1 cellular context compared by ENCODE assay signal in the genomic region with DNA sequence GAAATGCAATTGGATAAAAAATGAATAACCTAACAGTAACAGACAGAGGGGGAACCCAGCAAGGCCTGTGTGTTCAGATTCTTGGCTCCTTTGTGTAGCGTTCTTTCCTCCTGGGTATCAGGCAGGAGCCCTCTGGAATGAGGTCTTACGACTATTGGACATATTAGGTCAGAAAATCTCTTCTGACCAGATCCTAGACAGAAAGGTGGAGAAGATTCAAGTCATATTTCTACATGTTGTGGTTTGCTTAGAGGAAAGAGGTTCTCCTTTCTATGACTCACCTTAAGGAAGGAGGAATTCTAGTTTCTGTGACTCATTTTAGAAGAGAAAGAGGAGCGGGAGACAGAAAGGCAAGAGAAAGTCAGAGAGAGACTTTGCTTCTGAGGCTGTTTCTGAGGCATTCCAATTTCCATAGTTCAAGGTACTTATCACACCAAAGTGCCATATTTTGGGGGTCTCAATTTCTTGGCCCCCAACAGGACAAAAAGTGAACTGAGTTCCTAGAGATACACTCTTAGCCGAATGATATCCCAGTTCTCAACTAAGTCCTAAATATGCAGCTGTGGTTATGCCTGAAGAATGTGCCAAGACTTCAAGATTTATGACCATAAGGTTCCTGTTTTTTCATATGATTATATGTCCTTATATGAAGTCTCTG.
TF ChIP-seq lines count a peak whose summit lies in the region.

No MANE protein-coding gene starts in this region.

TF ChIP-seq in GM12878, 131 proteins besides CTCF, POLR2A, EP300 and RAD21 (continued from another document):
- TF ChIP-seq BCL3 (IDR thresholded peaks at IDR 0.05; ENCODE audit: borderline replicate concordance, insufficient read depth, low read depth, low read length, poor library complexity, severe bottlenecking) (no peak), RUNX3 (IDR thresholded peaks at IDR 0.05; ENCODE audit: low read length) (peak; percentile 85), E2F4 (IDR thresholded peaks at IDR 0.05; ENCODE audit: low read depth, low read length) (no peak), JUNB (IDR thresholded peaks at IDR 0.05) (peak; percentile 77), ZBTB11 (CRISPR knock-in tag; IDR thresholded peaks at IDR 0.05) (no peak), STAT3 (IDR thresholded peaks at IDR 0.05; ENCODE audit: low read depth, low read length) (no peak), IRF4 (IDR thresholded peaks at IDR 0.05; ENCODE audit: low read depth, low read length) (peak; percentile 42; the same call in 1 of the 2 replicates), CREB1 (IDR thresholded peaks at IDR 0.05; ENCODE audit: low read depth) (0 out of 2 replicates have a peak, but pooled peaks have one; percentile 13), BCL11A (IDR thresholded peaks at IDR 0.05; ENCODE audit: low read depth, low read length) (no peak), IKZF1 (conservative IDR thresholded peaks at IDR 0.05) (peak; percentile 63), RBBP5 (conservative IDR thresholded peaks at IDR 0.05) (no peak), IKZF2 (IDR thresholded peaks at IDR 0.05) (peak; percentile 62 to 75), POU2F2 (IDR thresholded peaks at IDR 0.05; ENCODE audit: borderline replicate concordance, low read depth, low read length) (no peak), ATF3 (IDR thresholded peaks at IDR 0.05; ENCODE audit: borderline replicate concordance, extremely low read depth, low read depth, low read length) (no peak), SPI1 (IDR thresholded peaks at IDR 0.05; ENCODE audit: borderline replicate concordance, insufficient read depth, low read depth, low read length) (no peak), ZZZ3 (IDR thresholded peaks at IDR 0.05; ENCODE audit: control insufficient read depth, insufficient read length, low read depth) (no peak), ATF7 (IDR thresholded peaks at IDR 0.05; ENCODE audit: low read depth) (no peak), ETV6 (conservative IDR thresholded peaks at IDR 0.05 in 1 of 2, IDR thresholded peaks at IDR 0.05 in 1 of 2; ENCODE audit: borderline replicate concordance in 1 of 2, low read depth in 1 of 2) (peak in 1 of 2 experiments; percentile 47; a peak in 1 of 4 replicates), STAT1 (conservative IDR thresholded peaks at IDR 0.05) (no peak), FOXM1 (IDR thresholded peaks at IDR 0.05; ENCODE audit: low read depth, low read length) (peak; percentile 51; the same call in 1 of the 2 replicates), TCF3 (IDR thresholded peaks at IDR 0.05; ENCODE audit: borderline replicate concordance, insufficient read depth, low read depth, low read length) (no peak), ATF2 (IDR thresholded peaks at IDR 0.05; ENCODE audit: low read length) (peak; percentile 66; the same call in 1 of the 2 replicates), EZH2 (IDR thresholded peaks at IDR 0.05; ENCODE audit: borderline replicate concordance, control insufficient read depth, low read depth, low read length) (no peak), ZNF384 (IDR thresholded peaks at IDR 0.05; ENCODE audit: borderline replicate concordance, low read depth, low read length) (no peak), CBX5 (IDR thresholded peaks at IDR 0.05; ENCODE audit: low read depth) (no peak), CHD4 (IDR thresholded peaks at IDR 0.05) (no peak), RFX5 (IDR thresholded peaks at IDR 0.05; ENCODE audit: low read depth, low read length) (no peak), BACH1 (IDR thresholded peaks at IDR 0.05; ENCODE audit: borderline replicate concordance) (no peak), PAX5 (IDR thresholded peaks at IDR 0.05; ENCODE audit: borderline replicate concordance, low read depth, low read length) (no peak), POLR2AphosphoS5 (IDR thresholded peaks at IDR 0.05; ENCODE audit: low read length) (no peak), FOXK2 (IDR thresholded peaks at IDR 0.05) (no peak), EED (IDR thresholded peaks at IDR 0.05; ENCODE audit: low read depth) (peak; percentile 60)
- TF ChIP-seq, protein P1, sequence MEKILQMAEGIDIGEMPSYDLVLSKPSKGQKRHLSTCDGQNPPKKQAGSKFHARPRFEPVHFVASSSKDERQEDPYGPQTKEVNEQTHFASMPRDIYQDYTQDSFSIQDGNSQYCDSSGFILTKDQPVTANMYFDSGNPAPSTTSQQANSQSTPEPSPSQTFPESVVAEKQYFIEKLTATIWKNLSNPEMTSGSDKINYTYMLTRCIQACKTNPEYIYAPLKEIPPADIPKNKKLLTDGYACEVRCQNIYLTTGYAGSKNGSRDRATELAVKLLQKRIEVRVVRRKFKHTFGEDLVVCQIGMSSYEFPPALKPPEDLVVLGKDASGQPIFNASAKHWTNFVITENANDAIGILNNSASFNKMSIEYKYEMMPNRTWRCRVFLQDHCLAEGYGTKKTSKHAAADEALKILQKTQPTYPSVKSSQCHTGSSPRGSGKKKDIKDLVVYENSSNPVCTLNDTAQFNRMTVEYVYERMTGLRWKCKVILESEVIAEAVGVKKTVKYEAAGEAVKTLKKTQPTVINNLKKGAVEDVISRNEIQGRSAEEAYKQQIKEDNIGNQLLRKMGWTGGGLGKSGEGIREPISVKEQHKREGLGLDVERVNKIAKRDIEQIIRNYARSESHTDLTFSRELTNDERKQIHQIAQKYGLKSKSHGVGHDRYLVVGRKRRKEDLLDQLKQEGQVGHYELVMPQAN (conservative IDR thresholded peaks at IDR 0.05): no peak
- TF ChIP-seq, protein P2, sequence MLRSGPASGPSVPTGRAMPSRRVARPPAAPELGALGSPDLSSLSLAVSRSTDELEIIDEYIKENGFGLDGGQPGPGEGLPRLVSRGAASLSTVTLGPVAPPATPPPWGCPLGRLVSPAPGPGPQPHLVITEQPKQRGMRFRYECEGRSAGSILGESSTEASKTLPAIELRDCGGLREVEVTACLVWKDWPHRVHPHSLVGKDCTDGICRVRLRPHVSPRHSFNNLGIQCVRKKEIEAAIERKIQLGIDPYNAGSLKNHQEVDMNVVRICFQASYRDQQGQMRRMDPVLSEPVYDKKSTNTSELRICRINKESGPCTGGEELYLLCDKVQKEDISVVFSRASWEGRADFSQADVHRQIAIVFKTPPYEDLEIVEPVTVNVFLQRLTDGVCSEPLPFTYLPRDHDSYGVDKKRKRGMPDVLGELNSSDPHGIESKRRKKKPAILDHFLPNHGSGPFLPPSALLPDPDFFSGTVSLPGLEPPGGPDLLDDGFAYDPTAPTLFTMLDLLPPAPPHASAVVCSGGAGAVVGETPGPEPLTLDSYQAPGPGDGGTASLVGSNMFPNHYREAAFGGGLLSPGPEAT (IDR thresholded peaks at IDR 0.05; ENCODE audit: low read depth): no peak
- TF ChIP-seq, protein P3, sequence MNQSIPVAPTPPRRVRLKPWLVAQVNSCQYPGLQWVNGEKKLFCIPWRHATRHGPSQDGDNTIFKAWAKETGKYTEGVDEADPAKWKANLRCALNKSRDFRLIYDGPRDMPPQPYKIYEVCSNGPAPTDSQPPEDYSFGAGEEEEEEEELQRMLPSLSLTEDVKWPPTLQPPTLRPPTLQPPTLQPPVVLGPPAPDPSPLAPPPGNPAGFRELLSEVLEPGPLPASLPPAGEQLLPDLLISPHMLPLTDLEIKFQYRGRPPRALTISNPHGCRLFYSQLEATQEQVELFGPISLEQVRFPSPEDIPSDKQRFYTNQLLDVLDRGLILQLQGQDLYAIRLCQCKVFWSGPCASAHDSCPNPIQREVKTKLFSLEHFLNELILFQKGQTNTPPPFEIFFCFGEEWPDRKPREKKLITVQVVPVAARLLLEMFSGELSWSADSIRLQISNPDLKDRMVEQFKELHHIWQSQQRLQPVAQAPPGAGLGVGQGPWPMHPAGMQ (IDR thresholded peaks at IDR 0.05; ENCODE audit: borderline replicate concordance): no peak
- TF ChIP-seq, protein P4, sequence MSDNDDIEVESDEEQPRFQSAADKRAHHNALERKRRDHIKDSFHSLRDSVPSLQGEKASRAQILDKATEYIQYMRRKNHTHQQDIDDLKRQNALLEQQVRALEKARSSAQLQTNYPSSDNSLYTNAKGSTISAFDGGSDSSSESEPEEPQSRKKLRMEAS (IDR thresholded peaks at IDR 0.05; ENCODE audit: low read depth, low read length): no peak
TF ChIP-seq in GM12878: peak in this region for 13.
